ENCODE assay signal across 24 cellular contexts in genomic region chr3:173216063-173216462, GRCh38.
DNase-seq lines count a peak whose midpoint lies in the region; ATAC-seq, FAIRE-seq and TF ChIP-seq lines count a peak whose summit lies in the region.
"Had no signal": no experiment of that assay in that cellular context is flagged by ENCODE, and none has a peak within 500 bp of the region (broad histone marks: within the 10 kb centered on the region; RNA-seq: fewer than 3 reads in every experiment).

No MANE protein-coding gene starts in this region.

- WGBS in heart left ventricle, 4 donors, result 75 to 80% (median 78%) methylated on average over 1 of the region's 1 CpG
- 100% methylated on average over 1 of the region's 1 CpG; no CpG with 5 or more reads in 1 of the 2 experiments for WGBS in H1 (ENCODE audit: extremely low coverage in 1 of 2, insufficient coverage in 1 of 2, insufficient read length in 1 of 2, insufficient replicate concordance in 2 of 2, low coverage in 1 of 2, low lambda C conversion rate in 2 of 2, missing lambda C conversion rate in 1 of 2), 2 experiments
- WGBS in HepG2 (ENCODE audit: low lambda C conversion rate), result 0% methylated on average over 1 of the region's 1 CpG

- H3K23ac ChIP-seq in H1 (ENCODE audit: insufficient read length), result no peak overlapping the region

- no peak overlapping the region for H4K91ac ChIP-seq in H1 (replicated peaks; ENCODE audit: insufficient read length, low read length)

- H2AFZ ChIP-seq in H1 (ENCODE audit: low read length) (no peak overlapping the region), neural progenitor cell (replicated peaks) (no peak overlapping the region), HepG2 (ENCODE audit: low read length) (no peak overlapping the region)

- peaks cover 15% of the 10 kb centered on the region for H3K9me3 Mint-ChIP-seq in neural progenitor cell

- H2BK15ac ChIP-seq in H1 (ENCODE audit: low read length), result peak overlapping the region; percentile 40; the same call in 1 of the 2 replicates

- H3F3A ChIP-seq in neural progenitor cell (ENCODE audit: low read depth), result no peaks in the 10 kb centered on the region

- H3K4me1 ChIP-seq in heart left ventricle (no peaks in the 10 kb centered on the region), H1 (replicated peaks in 1 of 4; ENCODE audit: control insufficient read depth in 3 of 4, insufficient read depth in 4 of 4, low read length in 3 of 4) (no peaks in the 10 kb centered on the region), neural progenitor cell (no peaks in the 10 kb centered on the region), lower lobe of right lung (no peaks in the 10 kb centered on the region), uterus (no peaks in the 10 kb centered on the region), HepG2 (ENCODE audit: insufficient read depth, low read length) (no peaks in the 10 kb centered on the region)
- H3K4me1 ChIP-seq: BE2C, BLaER1, Caco-2 had no signal

- H3K36me3 ChIP-seq in heart left ventricle (no peaks in the 10 kb centered on the region), H1 (ENCODE audit: control insufficient read depth in 2 of 4, insufficient read depth in 4 of 4, low read length in 3 of 4) (no peaks in the 10 kb centered on the region), neural progenitor cell (no peaks in the 10 kb centered on the region), lower lobe of right lung (no peaks in the 10 kb centered on the region), uterus (no peaks in the 10 kb centered on the region), HepG2 (replicated peaks in 1 of 2; ENCODE audit: control insufficient read depth in 1 of 2, insufficient read depth in 2 of 2, low read length in 2 of 2) (no peaks in the 10 kb centered on the region)
- H3K36me3 ChIP-seq: BE2C, BLaER1 had no signal

- TF ChIP-seq CTCF in heart left ventricle (IDR thresholded peaks at IDR 0.05) (no peak), C4-2B (conservative IDR thresholded peaks at IDR 0.05) (no peak), H1 (IDR thresholded peaks at IDR 0.05; ENCODE audit: control extremely low read depth in 1 of 3, insufficient read depth in 1 of 3, low read depth in 1 of 3, low read length in 3 of 3) (no peak), neural progenitor cell (IDR thresholded peaks at IDR 0.05) (no peak), lower lobe of right lung (IDR thresholded peaks at IDR 0.05) (no peak), uterus (IDR thresholded peaks at IDR 0.05) (no peak), HepG2 (CRISPR knock-in tag; IDR thresholded peaks at IDR 0.05) (no peak)

- no peak overlapping the region for H3K14ac ChIP-seq in H1 (ENCODE audit: insufficient read length)

- peaks cover 0 to 24% (median 8%) of the 10 kb centered on the region in 12 donors for H3K9me3 ChIP-seq in heart left ventricle
- no peaks in the 10 kb centered on the region; a peak in 1 of 4 replicates for H3K9me3 ChIP-seq in H1 (ENCODE audit: insufficient read depth in 2 of 2, low read depth in 1 of 2, low read length in 1 of 2)
- H3K9me3 ChIP-seq in neural progenitor cell (ENCODE audit: low read depth), result no peaks in the 10 kb centered on the region
- H3K9me3 ChIP-seq in lower lobe of right lung, result no peaks in the 10 kb centered on the region
- H3K9me3 ChIP-seq in uterus, result no peaks in the 10 kb centered on the region
- H3K9me3 ChIP-seq in HepG2 (ENCODE audit: low read length), result no peaks in the 10 kb centered on the region
- H3K9me3 ChIP-seq: BE2C, BLaER1, Caco-2 had no signal

- in situ Hi-C loops in HepG2 (cut with HindIII; ENCODE audit: extremely low pct_ligation_motif_present, low pct_unique_long_range_greater_than_20kb), result no loop called here

- no peak overlapping the region for H2BK120ac ChIP-seq in H1 (replicated peaks; ENCODE audit: low read depth, low read length)

- no peaks in the 10 kb centered on the region for H3K79me1 ChIP-seq in H1 (ENCODE audit: low read depth, low read length)

- no peak overlapping the region for H2AK5ac ChIP-seq in H1 (ENCODE audit: low read depth, low read length)

- CTCF ChIA-PET in H1 (lab: Charles Lee; ENCODE audit: partially characterized antibody), result interaction anchor here (1.5 kb wide), 1 partner anchor 9 kb away, joined by 3 read pairs; no protein-coding TSS in a partner anchor
- CTCF ChIA-PET in HepG2 (lab: Yijun Ruan, JAX; ENCODE audit: low intra/inter-chr PET ratio, low total read pairs), result no interaction called here

- H2BK20ac ChIP-seq in H1 (ENCODE audit: low read length), result no peak overlapping the region

- H3K4me3 ChIP-seq in heart left ventricle, result no peak overlapping the region
- H3K4me3 ChIP-seq in H1 (ENCODE audit: extremely low read depth in 1 of 4, insufficient read depth in 2 of 4, low read depth in 3 of 4, low read length in 4 of 4), result no peak overlapping the region
- no peak overlapping the region for H3K4me3 ChIP-seq in neural progenitor cell
- H3K4me3 ChIP-seq in lower lobe of right lung, result no peak overlapping the region
- no peak overlapping the region for H3K4me3 ChIP-seq in uterus
- no peak overlapping the region for H3K4me3 ChIP-seq in HepG2 (replicated peaks in 1 of 3; ENCODE audit: insufficient read depth in 1 of 3, low read depth in 2 of 3, low read length in 3 of 3)
- H3K4me3 ChIP-seq: BLaER1 had no signal

- H2BK5ac ChIP-seq in H1 (ENCODE audit: low read depth, low read length), result no peak overlapping the region

- TF ChIP-seq RAD21 in H1 (IDR thresholded peaks at IDR 0.05 in 1 of 2, conservative IDR thresholded peaks at IDR 0.05 in 1 of 2; ENCODE audit: low read depth in 2 of 2, low read length in 2 of 2) (no peak), HepG2 (CRISPR knock-in tag; IDR thresholded peaks at IDR 0.05) (no peak)

- DNase-seq in heart left ventricle, result peak in 1 of 5 donors; percentile 11
- no peak for DNase-seq in left cardiac atrium
- no peak for DNase-seq in H1 (ENCODE audit: low read depth in 1 of 2, low spot score in 2 of 2)
- no peak for DNase-seq in neural progenitor cell (ENCODE audit: low spot score)
- no peak for DNase-seq in lower lobe of right lung
- DNase-seq in uterus, result no peak
- DNase-seq in HepG2 (ENCODE audit: low spot score), result no peak
- DNase-seq: 8988T; ACHN; BE2C; C1 segment of cervical spinal cord; Caco-2; Calu3; CD4-positive, alpha-beta T cell; CD8-positive, alpha-beta T cell; DMS79 treated with DMSO at 0.1 percent for 48 hours; GF-D8 had no signal

- peak in 3 of 4 donors; percentile 62 to 84 (median 64) for ATAC-seq in heart left ventricle
- ATAC-seq in left cardiac atrium, result no peak
- ATAC-seq in lower lobe of right lung, result no peak
- no peak for ATAC-seq in HepG2
- ATAC-seq: CD8-positive, alpha-beta T cell had no signal

- POLR2A ChIA-PET in H1 (lab: Charles Lee; ENCODE audit: partially characterized antibody), result no interaction called here
- POLR2A ChIA-PET in HepG2 (lab: Yijun Ruan, JAX), result no interaction called here

- TF ChIP-seq POLR2A in heart left ventricle (IDR thresholded peaks at IDR 0.05) (no peak), H1 (IDR thresholded peaks at IDR 0.05; ENCODE audit: control extremely low read depth in 1 of 2, low read depth in 2 of 2, low read length in 2 of 2) (no peak), uterus (IDR thresholded peaks at IDR 0.05) (no peak), HepG2 (IDR thresholded peaks at IDR 0.05; ENCODE audit: insufficient read depth in 1 of 2, low read depth in 2 of 2, low read length in 2 of 2) (no peak)

- H4K5ac ChIP-seq in H1 (ENCODE audit: insufficient read length, low read depth, low read length), result no peak overlapping the region

- no peaks in the 10 kb centered on the region for H4K20me1 ChIP-seq in H1 (replicated peaks in 1 of 2; ENCODE audit: control insufficient read depth in 1 of 2, insufficient read depth in 2 of 2, low read length in 2 of 2)
- H4K20me1 ChIP-seq in neural progenitor cell (ENCODE audit: low read depth), result no peaks in the 10 kb centered on the region
- H4K20me1 ChIP-seq in HepG2 (ENCODE audit: insufficient read depth, low read length), result no peaks in the 10 kb centered on the region
- H4K20me1 ChIP-seq: BLaER1 had no signal

- H3K36me3 Mint-ChIP-seq in neural progenitor cell, result no peaks in the 10 kb centered on the region
- H3K36me3 Mint-ChIP-seq: CD8-positive, alpha-beta T cell had no signal

- intact Hi-C loops in heart left ventricle (cut with DNase I), result no loop called here
- intact Hi-C loops in left cardiac atrium (cut with DNase I), result no loop called here
- intact Hi-C loops in lower lobe of right lung (cut with DNase I), result no loop called here
- intact Hi-C loops in uterus (cut with DNase I; ENCODE audit: low total_unique reads), result no loop called here
- intact Hi-C loops in HepG2 (cut with micrococcal nuclease; ENCODE audit: unreplicated experiment), result no loop called here

- H3K27me3 Mint-ChIP-seq in neural progenitor cell (ENCODE audit: insufficient read depth, low read depth), result peaks cover 4% of the 10 kb centered on the region
- H3K27me3 Mint-ChIP-seq: CD4-positive, alpha-beta T cell had no signal

- TF ChIP-seq EP300 in H1 (IDR thresholded peaks at IDR 0.05; ENCODE audit: borderline replicate concordance in 1 of 2, low read depth in 2 of 2, low read length in 2 of 2) (no peak), HepG2 (IDR thresholded peaks at IDR 0.05; ENCODE audit: low read depth in 2 of 2, low read length in 2 of 2) (no peak), HepG2 (CRISPR knock-in tag; IDR thresholded peaks at IDR 0.05; ENCODE audit: borderline replicate concordance) (no peak)

- no peak overlapping the region for H3K4me2 ChIP-seq in H1 (ENCODE audit: insufficient read depth in 1 of 2, low read depth in 2 of 2, low read length in 2 of 2)
- H3K4me2 ChIP-seq in neural progenitor cell, result no peak overlapping the region
- no peak overlapping the region for H3K4me2 ChIP-seq in HepG2 (ENCODE audit: low read depth, low read length)
- H3K4me2 ChIP-seq: BLaER1 had no signal

- H3K23me2 ChIP-seq in H1 (ENCODE audit: low read depth, low read length), result no peaks in the 10 kb centered on the region

- no peaks in the 10 kb centered on the region for H3K4me1 Mint-ChIP-seq in neural progenitor cell

- H3K79me2 ChIP-seq in H1 (ENCODE audit: control insufficient read depth in 1 of 2, insufficient read depth in 2 of 2, low read length in 2 of 2), result no peaks in the 10 kb centered on the region
- no peaks in the 10 kb centered on the region for H3K79me2 ChIP-seq in neural progenitor cell (ENCODE audit: low read depth)
- H3K79me2 ChIP-seq in HepG2 (ENCODE audit: insufficient read depth, low read length), result no peaks in the 10 kb centered on the region

- no peak overlapping the region for H3K27ac ChIP-seq in heart left ventricle
- peak overlapping the region; percentile 1; the same call in 1 of the 2 replicates for H3K27ac ChIP-seq in C4-2B
- H3K27ac ChIP-seq in H1 (ENCODE audit: low read depth, low read length), result no peak overlapping the region
- H3K27ac ChIP-seq in neural progenitor cell, result no peak overlapping the region
- H3K27ac ChIP-seq in lower lobe of right lung, result no peak overlapping the region
- no peak overlapping the region for H3K27ac ChIP-seq in uterus
- no peak overlapping the region for H3K27ac ChIP-seq in HepG2 (ENCODE audit: extremely low read length, insufficient read depth, low read length)
- H3K27ac ChIP-seq: BLaER1 had no signal

- no peak for FAIRE-seq in H1 (lab: Jason Lieb, UNC)
- FAIRE-seq in HepG2 (lab: Jason Lieb, UNC), result no peak
- FAIRE-seq: A204.1, D721Med, G401.6, GM12891, GM19239 had no signal

- BruUV-seq in HepG2 (replicated peaks; lab: Mats Ljungman, UMichigan), result no TSS peak

- no peak overlapping the region for H3K9ac ChIP-seq in H1 (replicated peaks in 1 of 4; ENCODE audit: extremely low read depth in 1 of 4, low read depth in 3 of 4, low read length in 3 of 4)
- no peak overlapping the region for H3K9ac ChIP-seq in neural progenitor cell
- H3K9ac ChIP-seq in HepG2 (ENCODE audit: insufficient read depth, low read depth, low read length), result no peak overlapping the region
- H3K9ac ChIP-seq: BLaER1 had no signal

- H3K4ac ChIP-seq in H1 (replicated peaks; ENCODE audit: insufficient read length, low read depth, low read length), result no peak overlapping the region

- no peak overlapping the region for H2BK12ac ChIP-seq in H1 (ENCODE audit: low read depth, low read length)

- peak overlapping the region; percentile 8 for H3K27ac Mint-ChIP-seq in neural progenitor cell
- H3K27ac Mint-ChIP-seq: CD4-positive, alpha-beta T cell; CD8-positive, alpha-beta T cell had no signal

- no peak overlapping the region for H3K4me3 Mint-ChIP-seq in neural progenitor cell
- H3K4me3 Mint-ChIP-seq: CD4-positive, alpha-beta T cell; CD8-positive, alpha-beta T cell had no signal

- H3K56ac ChIP-seq in H1 (replicated peaks; ENCODE audit: insufficient read length, low read depth, low read length), result no peak overlapping the region

- no peak overlapping the region for H3K18ac ChIP-seq in H1 (ENCODE audit: extremely low read depth, low read length)

- no peak overlapping the region for H4K8ac ChIP-seq in H1 (ENCODE audit: extremely low read depth, insufficient read depth, low read length)

- no peaks in the 10 kb centered on the region for H3K27me3 ChIP-seq in heart left ventricle
- H3K27me3 ChIP-seq in H1 (replicated peaks in 1 of 4; ENCODE audit: control insufficient read depth in 3 of 4, extremely low read depth in 1 of 4, insufficient read depth in 3 of 4, low read length in 3 of 4), result no peaks in the 10 kb centered on the region
- H3K27me3 ChIP-seq in neural progenitor cell, result no peaks in the 10 kb centered on the region
- H3K27me3 ChIP-seq in lower lobe of right lung (ENCODE audit: low read depth), result no peaks in the 10 kb centered on the region
- H3K27me3 ChIP-seq in uterus, result no peaks in the 10 kb centered on the region
- no peaks in the 10 kb centered on the region for H3K27me3 ChIP-seq in HepG2 (ENCODE audit: control insufficient read depth in 1 of 2, insufficient read depth in 2 of 2, low read length in 2 of 2)
- H3K27me3 ChIP-seq: BE2C, BLaER1 had no signal

Comparison
In these comparisons a context has a peak if more than half of its experiments do, and no peak if none do; other contexts are left out.
1. ATAC-seq: peak in heart left ventricle (3 of 4); none in left cardiac atrium (0 of 2), lower lobe of right lung (0 of 2) and HepG2 (single experiment).